8 cellular contexts compared by ENCODE assay signal in the genomic region with DNA sequence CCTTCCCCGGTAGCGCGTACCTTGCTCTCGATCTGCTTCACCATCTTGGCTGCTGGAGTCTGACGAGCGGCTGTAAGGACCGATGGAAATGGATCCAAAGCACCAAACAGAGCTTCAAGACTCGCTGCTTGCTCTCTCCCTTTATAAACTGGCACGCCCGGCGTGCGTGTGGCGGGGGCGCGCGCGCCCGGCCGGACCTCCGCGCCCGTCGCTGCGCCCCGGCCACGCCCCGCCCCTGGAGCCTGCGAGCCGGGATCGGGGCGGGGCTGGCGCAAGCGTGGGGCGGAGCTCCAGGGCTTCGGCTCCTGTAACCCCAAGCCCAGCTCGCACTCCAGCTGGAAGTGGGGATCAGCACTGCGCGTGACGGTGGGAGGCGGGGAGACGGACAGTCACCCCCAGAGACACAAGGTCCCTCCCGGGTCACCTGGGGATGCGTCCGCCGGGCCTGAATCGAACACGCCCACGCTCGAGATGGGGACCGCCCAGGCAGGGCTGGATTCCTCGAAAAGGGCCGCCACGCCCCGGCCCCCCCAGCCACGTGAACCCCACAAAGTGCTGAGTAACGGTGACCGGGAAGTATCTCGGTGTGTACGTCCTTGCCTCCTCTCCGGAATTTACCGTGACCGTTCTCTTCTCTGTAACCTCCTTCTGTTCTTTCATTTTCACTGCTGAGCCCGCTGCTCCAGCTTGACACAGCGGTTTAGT. TPM values are rescaled to one million over a fixed set of nuclear protein-coding genes. Genes with fewer than 3 reads are reported as not detected.
DNase-seq lines count a peak whose midpoint lies in the region; ATAC-seq and TF ChIP-seq lines count a peak whose summit lies in the region.

A gene (minus strand): TSS at position 116 of the 705 bp plus-strand sequence. CDS start 72 bp downstream, at position 44.

- peaks cover 7% of the 10 kb centered on the region for H3K36me3 Mint-ChIP-seq in activated naive CD8-positive, alpha-beta T cell treated with anti-CD3 and anti-CD28 coated beads, Interleukin-2, amount 10 ng/mL, durations not matched to agents 7 days and 5 days

- TF ChIP-seq POLR2A in tibial nerve (IDR thresholded peaks at IDR 0.05) = peak; percentile 91

- 0% methylated on average over 23 to 26 of the region's 64 CpGs for WGBS in tibial nerve, 2 donors

- peak within 1 kb of the TSS; percentile 72 for H3K4me3 ChIP-seq in GM12864 (ENCODE audit: low read depth, low read length)
- H3K4me3 ChIP-seq in SU-DHL-6 (ENCODE audit: insufficient read depth, low read length, poor library complexity, severe bottlenecking) = peak within 1 kb of the TSS; percentile 83
- peak within 1 kb of the TSS; percentile 79 for H3K4me3 ChIP-seq in parathyroid adenoma (ENCODE audit: low read depth, low read length)
- peak within 1 kb of the TSS; percentile 84 to 99 (median 94) for H3K4me3 ChIP-seq in tibial nerve

- TF ChIP-seq EP300 in tibial nerve (IDR thresholded peaks at IDR 0.05) = peak; percentile 27 to 78

- H3K9me2 ChIP-seq in SU-DHL-6 (replicated peaks; ENCODE audit: insufficient read depth, low read length) = no peaks in the 10 kb centered on the region

- peaks cover 6% of the 10 kb centered on the region; the same call in 1 of the 2 replicates for H3F3A ChIP-seq in SU-DHL-6 (ENCODE audit: insufficient read depth)

- peaks cover 9% of the 10 kb centered on the region for H3K27me3 Mint-ChIP-seq in activated naive CD8-positive, alpha-beta T cell treated with anti-CD3 and anti-CD28 coated beads, Interleukin-2, amount 10 ng/mL, durations not matched to agents 7 days and 5 days

- H4K20me1 ChIP-seq in SU-DHL-6 (ENCODE audit: low read depth, low read length) = no peaks in the 10 kb centered on the region

- no peaks in the 10 kb centered on the region for H3K36me3 ChIP-seq in SU-DHL-6 (ENCODE audit: low read length)
- no peaks in the 10 kb centered on the region for H3K36me3 ChIP-seq in parathyroid adenoma (ENCODE audit: control insufficient read depth, insufficient read depth, low read length)
- no peaks in the 10 kb centered on the region for H3K36me3 ChIP-seq in tibial nerve

- no peaks in the 10 kb centered on the region for H3K9me3 ChIP-seq in SU-DHL-6 (ENCODE audit: insufficient read depth, low read length)
- H3K9me3 ChIP-seq in parathyroid adenoma (ENCODE audit: control insufficient read depth, low read length) = no peaks in the 10 kb centered on the region
- no peaks in the 10 kb centered on the region for H3K9me3 ChIP-seq in tibial nerve

- H3K79me2 ChIP-seq in SU-DHL-6 (ENCODE audit: insufficient read depth, low read length) = peaks cover 22% of the 10 kb centered on the region
- H3K79me2 ChIP-seq in parathyroid adenoma = no peaks in the 10 kb centered on the region

- H3K9ac ChIP-seq in SU-DHL-6 (ENCODE audit: low read length) (peak within 1 kb of the TSS; percentile 76), parathyroid adenoma (peak within 1 kb of the TSS; percentile 35)

- H3K4me2 ChIP-seq in SU-DHL-6 (ENCODE audit: low read depth, low read length, poor library complexity, severe bottlenecking) (peak within 1 kb of the TSS; percentile 59), parathyroid adenoma (ENCODE audit: low read length) (peak within 1 kb of the TSS; percentile 72)

- H3K9me3 Mint-ChIP-seq in activated naive CD8-positive, alpha-beta T cell treated with anti-CD3 and anti-CD28 coated beads, Interleukin-2, amount 10 ng/mL, durations not matched to agents 7 days and 5 days = no peaks in the 10 kb centered on the region

- H3K27me3 ChIP-seq in SU-DHL-6 (ENCODE audit: low read length) (no peaks in the 10 kb centered on the region), parathyroid adenoma (ENCODE audit: control insufficient read depth, insufficient read depth, low read length) (no peaks in the 10 kb centered on the region), tibial nerve (no peaks in the 10 kb centered on the region)

- no peak for TF ChIP-seq CTCF in GM12864 (IDR thresholded peaks at IDR 0.05; ENCODE audit: low read depth, low read length, missing control alignments)
- TF ChIP-seq CTCF in SU-DHL-6 (IDR thresholded peaks at IDR 0.05; ENCODE audit: insufficient read depth, low read length, poor library complexity, severe bottlenecking) = no peak
- TF ChIP-seq CTCF in parathyroid adenoma (IDR thresholded peaks at IDR 0.05) = no peak
- peak in 1 of 5 experiments; percentile 4 for TF ChIP-seq CTCF in tibial nerve (IDR thresholded peaks at IDR 0.05)

- DNase-seq in GM12864 (ENCODE audit: low read depth) (peak; percentile 77), NCI-H1092 treated with DMSO at 0.1 percent for 48 hours (lab: John Stamatoyannopoulos, UW) (peak; percentile 87), Right ventricle myocardium inferior (ENCODE audit: missing footprints) (peak; percentile 96), tibial nerve (ENCODE audit: low spot score in 2 of 2) (peak; percentile 79 to 81)
- peak; percentile 92 for DNase-seq in activated naive CD8-positive, alpha-beta T cell treated with anti-CD3 and anti-CD28 coated beads, Interleukin-2, amount 10 ng/mL, durations not matched to agents 7 days and 5 days

- peaks cover 3% of the 10 kb centered on the region for H3K4me1 ChIP-seq in parathyroid adenoma
- H3K4me1 ChIP-seq in tibial nerve = peaks cover 0 to 35% (median 16%) of the 10 kb centered on the region in 4 donors

- peak within 1 kb of the TSS; percentile 99 for H3K27ac Mint-ChIP-seq in activated naive CD8-positive, alpha-beta T cell treated with anti-CD3 and anti-CD28 coated beads, Interleukin-2, amount 10 ng/mL, durations not matched to agents 7 days and 5 days

- ATAC-seq in HG02623 (IDR thresholded peaks at IDR 0.05; ENCODE audit: unreplicated experiment) (peak; percentile 63), Right ventricle myocardium inferior (peak; percentile 96)
- ATAC-seq in activated naive CD8-positive, alpha-beta T cell treated with anti-CD3 and anti-CD28 coated beads, Interleukin-2, amount 10 ng/mL, durations not matched to agents 7 days and 5 days (ENCODE audit: low read depth) = peak; percentile 82

- H3K27ac ChIP-seq in SU-DHL-6 (ENCODE audit: low read depth, low read length) (peak within 1 kb of the TSS; percentile 25; the same call in 1 of the 2 replicates), parathyroid adenoma (peak within 1 kb of the TSS; percentile 62), tibial nerve (peak within 1 kb of the TSS; percentile 89 to 97 (median 94))

- POLR2A ChIA-PET in activated naive CD8-positive, alpha-beta T cell treated with anti-CD3 and anti-CD28 coated beads, Interleukin-2, amount 10 ng/mL, durations not matched to agents 7 days and 5 days (lab: Charles Lee) = interaction anchor here (0.7 to 1.8 kb wide), 9 partner anchors 14 to 1227 kb away, joined by 3 to 12 read pairs (median 4); a partner anchor contains a TSS

- peak within 1 kb of the TSS; percentile 99 for H3K4me3 Mint-ChIP-seq in activated naive CD8-positive, alpha-beta T cell treated with anti-CD3 and anti-CD28 coated beads, Interleukin-2, amount 10 ng/mL, durations not matched to agents 7 days and 5 days

- H2AFZ ChIP-seq in SU-DHL-6 (ENCODE audit: low read depth, low read length, severe bottlenecking) (peak within 1 kb of the TSS; percentile 98), parathyroid adenoma (peak within 1 kb of the TSS; percentile 86)

- peaks cover 27% of the 10 kb centered on the region for H3K4me1 Mint-ChIP-seq in activated naive CD8-positive, alpha-beta T cell treated with anti-CD3 and anti-CD28 coated beads, Interleukin-2, amount 10 ng/mL, durations not matched to agents 7 days and 5 days

- intact Hi-C loops in Right ventricle myocardium inferior (cut with DNase I) = no loop called here

RNA-seq across cellular contexts. Expression of the gene that starts here (rescaled TPM):
- total RNA-seq in activated naive CD8-positive, alpha-beta T cell treated with anti-CD3 and anti-CD28 coated beads, Interleukin-2, amount 10 ng/mL, durations not matched to agents 7 days and 5 days = 100 to 1,000 TPM; 135 to 141 TPM
- total RNA-seq in Right ventricle myocardium inferior (66.5 TPM), tibial nerve (100 to 1,000 TPM in 3 of 4 donors, 10 to 100 TPM in 1; 65.3 to 164 (median 151) TPM)

Comparison
In these comparisons a context has a peak if more than half of its experiments do, and no peak if none do; other contexts are left out.
1. Peak in every context shown above with its lines: DNase-seq, ATAC-seq, H3K4me3 ChIP-seq and H3K27ac ChIP-seq.
2. H3K27ac ChIP-seq: peak in every context shown above with its lines; median percentile 94 in tibial nerve; 62 in parathyroid adenoma; 25 in SU-DHL-6.